In the genomic region with DNA sequence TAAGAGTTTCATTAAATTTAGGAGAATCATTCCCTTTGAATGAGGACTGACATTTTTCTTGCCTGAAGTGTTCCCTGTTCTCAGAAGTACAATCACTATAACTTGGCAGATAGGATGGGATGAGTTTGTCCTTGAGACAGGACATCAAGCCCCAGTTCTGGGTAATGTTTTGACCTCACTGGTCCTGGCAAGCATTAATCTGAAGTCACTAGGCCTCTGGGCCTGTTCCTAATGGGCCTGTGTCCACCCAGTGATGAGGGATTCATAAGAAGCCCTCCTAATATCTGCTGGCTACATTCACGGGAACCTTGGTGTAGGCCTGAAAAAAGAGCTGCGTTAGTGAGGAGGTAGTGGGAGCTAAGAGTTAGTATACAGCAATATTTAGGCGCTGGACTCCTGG, we compare ENCODE assay signal across 19 cellular contexts.
"Had no signal": no experiment of that assay in that cellular context is flagged by ENCODE, and none has a peak within 500 bp of the region (broad histone marks: within the 10 kb centered on the region; RNA-seq: fewer than 3 reads in every experiment).

No MANE protein-coding gene starts in this region.

- H3K27me3 ChIP-seq: esophagus squamous epithelium, right lobe of liver, transverse colon had no signal

- H3K4me3 Mint-ChIP-seq: central memory CD8-positive, alpha-beta T cell; effector memory CD8-positive, alpha-beta T cell; nephron progenitor cell; stimulated activated effector memory CD8-positive, alpha-beta T cell treated with anti-CD3 and anti-CD28 coated beads, Interleukin-12 subunit alpha, Interleukin-12 subunit beta, amount 100 ng/mL, for 72 hours; stimulated activated naive CD8-positive, alpha-beta T cell treated with anti-CD3 and anti-CD28 coated beads, Interleukin-15, Interleukin-2, amounts not matched to agents 100 ng/mL and 50 ng/mL, for 24 hours had no signal

- DNase-seq: effector memory CD8-positive, alpha-beta T cell; esophagus squamous epithelium; foreskin fibroblast; hippocampal formation; kidney glomerular epithelial cell; mesendoderm; naive B cell; nephron progenitor cell; posterior cingulate gyrus; right lobe of liver; stimulated activated CD4-positive, alpha-beta T cell treated with anti-CD3 and anti-CD28 coated beads, Interleukin-4, amount 100 ng/mL, for 1 hour; stimulated activated CD8-positive, alpha-beta memory T cell treated with anti-CD3 and anti-CD28 coated beads, Interleukin-4, amount 100 ng/mL, for 48 hours; transverse colon had no signal

- H3K36me3 Mint-ChIP-seq: naive B cell had no signal

- H3K4me3 ChIP-seq: esophagus squamous epithelium, right lobe of liver, thoracic aorta, transverse colon had no signal

- H3K9me3 Mint-ChIP-seq: central memory CD8-positive, alpha-beta T cell; effector memory CD8-positive, alpha-beta T cell; naive B cell; nephron progenitor cell; stimulated activated effector memory CD8-positive, alpha-beta T cell treated with anti-CD3 and anti-CD28 coated beads, Interleukin-12 subunit alpha, Interleukin-12 subunit beta, amount 100 ng/mL, for 72 hours; stimulated activated naive CD8-positive, alpha-beta T cell treated with anti-CD3 and anti-CD28 coated beads, Interleukin-15, Interleukin-2, amounts not matched to agents 100 ng/mL and 50 ng/mL, for 24 hours had no signal

- H3K27ac ChIP-seq: epithelial cell of prostate, esophagus squamous epithelium, right lobe of liver, thoracic aorta, transverse colon had no signal

- H3K9me3 ChIP-seq: esophagus squamous epithelium, right lobe of liver, thoracic aorta, transverse colon had no signal

- H3K36me3 ChIP-seq: esophagus squamous epithelium, right lobe of liver, thoracic aorta, transverse colon had no signal

- H3K4me1 ChIP-seq: transverse colon had no signal

- ATAC-seq: effector memory CD8-positive, alpha-beta T cell; left lobe of liver; right lobe of liver; stimulated activated effector memory CD8-positive, alpha-beta T cell treated with anti-CD3 and anti-CD28 coated beads, Interleukin-12 subunit alpha, Interleukin-12 subunit beta, amount 100 ng/mL, for 72 hours had no signal

- H3K27me3 Mint-ChIP-seq: central memory CD8-positive, alpha-beta T cell; effector memory CD8-positive, alpha-beta T cell; naive B cell; stimulated activated naive CD8-positive, alpha-beta T cell treated with anti-CD3 and anti-CD28 coated beads, Interleukin-15, Interleukin-2, amounts not matched to agents 100 ng/mL and 50 ng/mL, for 24 hours had no signal

- H3K27ac Mint-ChIP-seq: effector memory CD8-positive, alpha-beta T cell; naive B cell; nephron progenitor cell; stimulated activated effector memory CD8-positive, alpha-beta T cell treated with anti-CD3 and anti-CD28 coated beads, Interleukin-12 subunit alpha, Interleukin-12 subunit beta, amount 100 ng/mL, for 72 hours; stimulated activated naive CD8-positive, alpha-beta T cell treated with anti-CD3 and anti-CD28 coated beads, Interleukin-15, Interleukin-2, amounts not matched to agents 100 ng/mL and 50 ng/mL, for 24 hours had no signal
